In the genomic region with DNA sequence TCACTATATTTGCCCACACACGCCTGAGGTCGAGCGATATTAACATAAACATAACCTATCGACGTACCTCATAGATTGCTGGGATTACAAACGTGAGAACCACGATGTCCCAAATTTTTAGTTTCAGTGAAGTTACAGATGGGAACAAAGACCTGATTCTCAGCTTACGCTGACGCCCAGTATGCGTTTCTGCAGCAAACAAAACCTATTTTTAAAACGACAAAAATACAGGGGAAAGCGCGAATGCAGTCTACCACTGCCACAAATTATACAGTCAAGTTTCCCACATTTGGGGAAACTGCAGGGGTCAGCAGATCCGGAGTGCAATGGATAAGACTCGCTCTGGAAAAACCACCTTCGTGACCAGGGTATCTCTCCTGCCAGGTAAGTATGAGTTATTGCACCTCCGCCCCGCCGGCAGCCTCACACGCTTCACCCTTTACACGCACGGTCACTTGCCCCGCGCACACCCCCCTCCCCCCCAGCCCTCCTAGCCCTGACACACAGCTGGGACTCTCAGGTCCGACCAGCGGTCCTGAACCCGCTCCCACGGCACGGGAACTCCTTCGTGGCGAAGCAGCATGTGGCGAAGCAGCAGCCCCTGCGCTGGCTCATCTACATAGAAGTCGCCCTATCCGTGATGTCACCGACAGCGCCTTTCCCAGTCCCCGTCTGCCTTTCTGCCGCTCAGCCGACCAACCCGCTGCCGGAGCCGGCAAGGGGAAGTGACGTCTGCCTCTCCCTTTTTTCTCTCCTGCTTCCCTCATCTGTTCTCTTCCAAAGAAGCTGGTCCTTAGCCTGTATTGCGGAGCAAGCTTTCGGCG, we compare ENCODE assay signal across 1 cellular context.
TF ChIP-seq lines count a peak whose summit lies in the region.

No MANE protein-coding gene starts in this region.

TF ChIP-seq in SK-N-SH, 30 proteins besides CTCF, POLR2A, EP300 and RAD21 (continued from another document):
- TF ChIP-seq, protein P1, sequence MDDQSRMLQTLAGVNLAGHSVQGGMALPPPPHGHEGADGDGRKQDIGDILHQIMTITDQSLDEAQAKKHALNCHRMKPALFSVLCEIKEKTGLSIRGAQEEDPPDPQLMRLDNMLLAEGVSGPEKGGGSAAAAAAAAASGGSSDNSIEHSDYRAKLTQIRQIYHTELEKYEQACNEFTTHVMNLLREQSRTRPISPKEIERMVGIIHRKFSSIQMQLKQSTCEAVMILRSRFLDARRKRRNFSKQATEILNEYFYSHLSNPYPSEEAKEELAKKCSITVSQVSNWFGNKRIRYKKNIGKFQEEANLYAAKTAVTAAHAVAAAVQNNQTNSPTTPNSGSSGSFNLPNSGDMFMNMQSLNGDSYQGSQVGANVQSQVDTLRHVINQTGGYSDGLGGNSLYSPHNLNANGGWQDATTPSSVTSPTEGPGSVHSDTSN (IDR thresholded peaks at IDR 0.05): peak; percentile 74
- TF ChIP-seq RFX5 (IDR thresholded peaks at IDR 0.05; ENCODE audit: low read length): peak; percentile 39; the same call in 1 of the 2 replicates
- TF ChIP-seq, protein P2, sequence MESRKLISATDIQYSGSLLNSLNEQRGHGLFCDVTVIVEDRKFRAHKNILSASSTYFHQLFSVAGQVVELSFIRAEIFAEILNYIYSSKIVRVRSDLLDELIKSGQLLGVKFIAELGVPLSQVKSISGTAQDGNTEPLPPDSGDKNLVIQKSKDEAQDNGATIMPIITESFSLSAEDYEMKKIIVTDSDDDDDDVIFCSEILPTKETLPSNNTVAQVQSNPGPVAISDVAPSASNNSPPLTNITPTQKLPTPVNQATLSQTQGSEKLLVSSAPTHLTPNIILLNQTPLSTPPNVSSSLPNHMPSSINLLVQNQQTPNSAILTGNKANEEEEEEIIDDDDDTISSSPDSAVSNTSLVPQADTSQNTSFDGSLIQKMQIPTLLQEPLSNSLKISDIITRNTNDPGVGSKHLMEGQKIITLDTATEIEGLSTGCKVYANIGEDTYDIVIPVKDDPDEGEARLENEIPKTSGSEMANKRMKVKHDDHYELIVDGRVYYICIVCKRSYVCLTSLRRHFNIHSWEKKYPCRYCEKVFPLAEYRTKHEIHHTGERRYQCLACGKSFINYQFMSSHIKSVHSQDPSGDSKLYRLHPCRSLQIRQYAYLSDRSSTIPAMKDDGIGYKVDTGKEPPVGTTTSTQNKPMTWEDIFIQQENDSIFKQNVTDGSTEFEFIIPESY (IDR thresholded peaks at IDR 0.05; ENCODE audit: borderline replicate concordance, low read depth): peak; percentile 92
- TF ChIP-seq NFIC (IDR thresholded peaks at IDR 0.05; ENCODE audit: borderline replicate concordance): peak; percentile 21; the same call in 1 of the 2 replicates
- TF ChIP-seq ELF1 (IDR thresholded peaks at IDR 0.05): 0 out of 2 replicates have a peak, but pooled peaks have one; percentile 30
- TF ChIP-seq, protein P3, sequence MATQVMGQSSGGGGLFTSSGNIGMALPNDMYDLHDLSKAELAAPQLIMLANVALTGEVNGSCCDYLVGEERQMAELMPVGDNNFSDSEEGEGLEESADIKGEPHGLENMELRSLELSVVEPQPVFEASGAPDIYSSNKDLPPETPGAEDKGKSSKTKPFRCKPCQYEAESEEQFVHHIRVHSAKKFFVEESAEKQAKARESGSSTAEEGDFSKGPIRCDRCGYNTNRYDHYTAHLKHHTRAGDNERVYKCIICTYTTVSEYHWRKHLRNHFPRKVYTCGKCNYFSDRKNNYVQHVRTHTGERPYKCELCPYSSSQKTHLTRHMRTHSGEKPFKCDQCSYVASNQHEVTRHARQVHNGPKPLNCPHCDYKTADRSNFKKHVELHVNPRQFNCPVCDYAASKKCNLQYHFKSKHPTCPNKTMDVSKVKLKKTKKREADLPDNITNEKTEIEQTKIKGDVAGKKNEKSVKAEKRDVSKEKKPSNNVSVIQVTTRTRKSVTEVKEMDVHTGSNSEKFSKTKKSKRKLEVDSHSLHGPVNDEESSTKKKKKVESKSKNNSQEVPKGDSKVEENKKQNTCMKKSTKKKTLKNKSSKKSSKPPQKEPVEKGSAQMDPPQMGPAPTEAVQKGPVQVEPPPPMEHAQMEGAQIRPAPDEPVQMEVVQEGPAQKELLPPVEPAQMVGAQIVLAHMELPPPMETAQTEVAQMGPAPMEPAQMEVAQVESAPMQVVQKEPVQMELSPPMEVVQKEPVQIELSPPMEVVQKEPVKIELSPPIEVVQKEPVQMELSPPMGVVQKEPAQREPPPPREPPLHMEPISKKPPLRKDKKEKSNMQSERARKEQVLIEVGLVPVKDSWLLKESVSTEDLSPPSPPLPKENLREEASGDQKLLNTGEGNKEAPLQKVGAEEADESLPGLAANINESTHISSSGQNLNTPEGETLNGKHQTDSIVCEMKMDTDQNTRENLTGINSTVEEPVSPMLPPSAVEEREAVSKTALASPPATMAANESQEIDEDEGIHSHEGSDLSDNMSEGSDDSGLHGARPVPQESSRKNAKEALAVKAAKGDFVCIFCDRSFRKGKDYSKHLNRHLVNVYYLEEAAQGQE (IDR thresholded peaks at IDR 0.05; ENCODE audit: low read depth, low read length): peak; percentile 77; the same call in 1 of the 2 replicates
- peak; percentile 67; the same call in 1 of the 2 replicates for TF ChIP-seq TEAD4 (IDR thresholded peaks at IDR 0.05; ENCODE audit: borderline replicate concordance, insufficient read depth)
- TF ChIP-seq JUND (IDR thresholded peaks at IDR 0.05): peak; percentile 80
